In genomic region chr15:31333820-31334219, GRCh38 we compare ENCODE assay signal across 20 cellular contexts. TPM values are rescaled to one million over a fixed set of nuclear protein-coding genes. Genes with fewer than 3 reads are reported as not detected.
DNase-seq lines count a peak whose midpoint lies in the region; ATAC-seq and TF ChIP-seq lines count a peak whose summit lies in the region.
"Had no signal": no experiment of that assay in that cellular context is flagged by ENCODE, and none has a peak within 500 bp of the region (broad histone marks: within the 10 kb centered on the region; RNA-seq: fewer than 3 reads in every experiment).

No MANE protein-coding gene starts in this region.

- TF ChIP-seq POLR2A in spleen (IDR thresholded peaks at IDR 0.05) (no peak), transverse colon (IDR thresholded peaks at IDR 0.05) (no peak)

- H3K36me3 ChIP-seq in CD8-positive, alpha-beta memory T cell (ENCODE audit: insufficient read depth, low read length) = no peaks in the 10 kb centered on the region
- H3K36me3 ChIP-seq in spleen (peaks cover 0 to 25% (median 0%) of the 10 kb centered on the region in 6 donors), transverse colon (no peaks in the 10 kb centered on the region)
- H3K36me3 ChIP-seq: ovary, Peyer's patch had no signal

- POLR2A ChIA-PET in CD8-positive, alpha-beta memory T cell (lab: Charles Lee) = interaction anchor here (1.3 to 2.4 kb wide), 2 partner anchors 13 to 24 kb away, joined by 3 to 11 read pairs; no protein-coding TSS in a partner anchor

- H3K4me1 ChIP-seq in CD8-positive, alpha-beta memory T cell (ENCODE audit: insufficient read depth, low read length) = peaks cover 98% of the 10 kb centered on the region
- H3K4me1 ChIP-seq in spleen = peaks cover 28 to 100% (median 99%) of the 10 kb centered on the region in 6 donors
- H3K4me1 ChIP-seq in transverse colon = peaks cover 52 to 100% (median 78%) of the 10 kb centered on the region in 4 donors

- no peak overlapping the region for H3K27ac ChIP-seq in CD8-positive, alpha-beta memory T cell (ENCODE audit: low read depth, low read length)
- peak overlapping the region in 4 of 8 donors; percentile 10 to 99 (median 72) for H3K27ac ChIP-seq in spleen
- no peak overlapping the region for H3K27ac ChIP-seq in transverse colon
- H3K27ac ChIP-seq: ovary had no signal

- 93 to 98% (median 97%) methylated on average over 3 of the region's 3 CpGs for WGBS in spleen, 5 donors
- WGBS in transverse colon (ENCODE audit: low coverage in 1 of 2), 2 donors = 99% methylated on average over 3 of the region's 3 CpGs; no CpG with 5 or more reads in 1 of the 2 donors

- peaks cover 99% of the 10 kb centered on the region for H3K4me1 Mint-ChIP-seq in activated T-cell treated with anti-CD3 and anti-CD28 coated beads, Interleukin-2, amount 50 U/mL, for 24 hours (ENCODE audit: low read depth)
- H3K4me1 Mint-ChIP-seq in CD8-positive, alpha-beta memory T cell = peaks cover 92 to 99% (median 96%) of the 10 kb centered on the region in 3 donors
- peaks cover 84 to 90% of the 10 kb centered on the region in 2 donors for H3K4me1 Mint-ChIP-seq in effector memory CD8-positive, alpha-beta T cell (ENCODE audit: low read depth in 2 of 2)

- TF ChIP-seq CTCF in spleen (IDR thresholded peaks at IDR 0.05 in 8 of 11, conservative IDR thresholded peaks at IDR 0.05 in 3 of 11) = no peak
- no peak for TF ChIP-seq CTCF in transverse colon (IDR thresholded peaks at IDR 0.05)

- H3K9me3 ChIP-seq in CD8-positive, alpha-beta memory T cell (ENCODE audit: low read length) = no peaks in the 10 kb centered on the region
- H3K9me3 ChIP-seq in spleen = no peaks in the 10 kb centered on the region
- H3K9me3 ChIP-seq in transverse colon = no peaks in the 10 kb centered on the region
- H3K9me3 ChIP-seq: ovary, Peyer's patch, SK-N-SH had no signal

- H3K27me3 Mint-ChIP-seq in activated T-cell treated with anti-CD3 and anti-CD28 coated beads, Interleukin-2, amount 50 U/mL, for 24 hours = no peaks in the 10 kb centered on the region
- H3K27me3 Mint-ChIP-seq in CD8-positive, alpha-beta memory T cell = no peaks in the 10 kb centered on the region
- no peaks in the 10 kb centered on the region for H3K27me3 Mint-ChIP-seq in effector memory CD8-positive, alpha-beta T cell
- H3K27me3 Mint-ChIP-seq: activated CD4-positive, alpha-beta T cell treated with anti-CD3 and anti-CD28 coated beads for 36 hours had no signal

- in situ Hi-C loops in transverse colon (cut with MboI; ENCODE audit: low pct_ligation_motif_present in 1 of 4, low pct_unique_long_range_greater_than_20kb in 1 of 4, low sequenced_read_pairs in 3 of 4) = loop anchor here in 3 of 4 donors (10.0 kb wide), 2 partner anchors 119 to 151 kb away; no protein-coding TSS in a partner anchor

- intact Hi-C loops in spleen (cut with DNase I; ENCODE audit: low total_unique reads) = loop anchor here (10.0 kb wide), 1 partner anchor 61 kb away; no protein-coding TSS in a partner anchor
- intact Hi-C loops in transverse colon (cut with DNase I; ENCODE audit: low total_unique reads) = loop anchor here (10.0 kb wide), 1 partner anchor 61 kb away; no protein-coding TSS in a partner anchor

- H3K4me3 Mint-ChIP-seq in activated T-cell treated with anti-CD3 and anti-CD28 coated beads, Interleukin-2, amount 50 U/mL, for 24 hours = no peak overlapping the region
- peak overlapping the region in 4 of 7 donors; percentile 23 to 98 (median 70) for H3K4me3 Mint-ChIP-seq in CD8-positive, alpha-beta memory T cell
- peak overlapping the region; percentile 29 to 66 for H3K4me3 Mint-ChIP-seq in effector memory CD8-positive, alpha-beta T cell
- H3K4me3 Mint-ChIP-seq: activated CD4-positive, alpha-beta T cell treated with anti-CD3 and anti-CD28 coated beads for 36 hours had no signal

- no peak for DNase-seq in activated T-cell treated with anti-CD3 and anti-CD28 coated beads, Interleukin-2, amount 50 U/mL, for 24 hours
- no peak for DNase-seq in activated T-cell treated with anti-CD3 and anti-CD28 coated beads, Interleukin-2, amount 50 U/mL, for 48 hours
- DNase-seq in CD8-positive, alpha-beta memory T cell = no peak
- no peak for DNase-seq in effector memory CD8-positive, alpha-beta T cell
- DNase-seq in spleen (peak; percentile 40), transverse colon (no peak)
- DNase-seq: activated CD4-positive, alpha-beta T cell treated with anti-CD3 and anti-CD28 coated beads for 36 hours; cortex of kidney; foreskin fibroblast; Kasumi-1; NCI-H2171; NCI-H774; ovary; SK-N-SH; stimulated activated CD4-positive, alpha-beta T cell treated with anti-CD3 and anti-CD28 coated beads, Interleukin-4, amount 100 ng/mL, for 1 hour had no signal

- H3K27me3 ChIP-seq in CD8-positive, alpha-beta memory T cell (ENCODE audit: insufficient read depth, low read length, poor library complexity, severe bottlenecking) = no peaks in the 10 kb centered on the region
- no peaks in the 10 kb centered on the region for H3K27me3 ChIP-seq in spleen (replicated peaks in 1 of 7)
- H3K27me3 ChIP-seq in transverse colon = no peaks in the 10 kb centered on the region
- H3K27me3 ChIP-seq: ovary, Peyer's patch had no signal

- peak overlapping the region; percentile 70 for H3K27ac Mint-ChIP-seq in activated T-cell treated with anti-CD3 and anti-CD28 coated beads, Interleukin-2, amount 50 U/mL, for 24 hours
- H3K27ac Mint-ChIP-seq in CD8-positive, alpha-beta memory T cell = peak overlapping the region in 6 of 8 donors; percentile 29 to 90 (median 56)
- H3K27ac Mint-ChIP-seq in effector memory CD8-positive, alpha-beta T cell = peak overlapping the region; percentile 46 to 98

- no peak for TF ChIP-seq EP300 in transverse colon (IDR thresholded peaks at IDR 0.05; ENCODE audit: low read depth)

- no peak for ATAC-seq in effector memory CD8-positive, alpha-beta T cell (replicated peaks)
- ATAC-seq in HG02870 (IDR thresholded peaks at IDR 0.05; ENCODE audit: unreplicated experiment) (no peak), GM19463 (IDR thresholded peaks at IDR 0.05; ENCODE audit: unreplicated experiment) (no peak)
- ATAC-seq: activated CD4-positive, alpha-beta T cell treated with anti-CD3 and anti-CD28 coated beads for 36 hours; left lobe of liver had no signal

- H3K36me3 Mint-ChIP-seq in activated T-cell treated with anti-CD3 and anti-CD28 coated beads, Interleukin-2, amount 50 U/mL, for 24 hours (ENCODE audit: low read depth) = peaks cover 33% of the 10 kb centered on the region
- H3K36me3 Mint-ChIP-seq in CD8-positive, alpha-beta memory T cell = peaks cover 0 to 61% (median 4%) of the 10 kb centered on the region in 3 donors
- peaks cover 71% of the 10 kb centered on the region for H3K36me3 Mint-ChIP-seq in effector memory CD8-positive, alpha-beta T cell (ENCODE audit: insufficient read depth)

- CTCF ChIA-PET in CD8-positive, alpha-beta memory T cell (lab: Charles Lee) = interaction anchor here (1.2 to 2.4 kb wide), 4 partner anchors 20 to 101 kb away, joined by 3 to 10 read pairs (median 3); no protein-coding TSS in a partner anchor

- no peaks in the 10 kb centered on the region for H3K9me3 Mint-ChIP-seq in activated T-cell treated with anti-CD3 and anti-CD28 coated beads, Interleukin-2, amount 50 U/mL, for 24 hours
- no peaks in the 10 kb centered on the region for H3K9me3 Mint-ChIP-seq in CD8-positive, alpha-beta memory T cell
- no peaks in the 10 kb centered on the region for H3K9me3 Mint-ChIP-seq in effector memory CD8-positive, alpha-beta T cell

- H3K4me3 ChIP-seq in CD8-positive, alpha-beta memory T cell (ENCODE audit: low read length) = no peak overlapping the region
- H3K4me3 ChIP-seq in spleen (no peak overlapping the region), transverse colon (no peak overlapping the region)
- H3K4me3 ChIP-seq: ovary, Peyer's patch, skin epidermis had no signal

RNA-seq across cellular contexts. Expression of gene KLF13, which starts 7.2 kb away (rescaled TPM):
- 100 to 1,000 TPM; 145 to 147 TPM for total RNA-seq in CD8-positive, alpha-beta memory T cell
- polyA plus RNA-seq in CD8-positive, alpha-beta memory T cell = 109 TPM
- total RNA-seq in spleen (100 to 1,000 TPM in 1 of 7 donors, 10 to 100 TPM in 6; 71.6 to 111 (median 85.8) TPM), transverse colon (10 to 100 TPM; 39.0 to 81.2 (median 68.8) TPM)
- 10 to 100 TPM; 21.8 to 43.3 (median 43.1) TPM for polyA plus RNA-seq in spleen
